ENCODE assay signal across 1 cellular context in the genomic region with DNA sequence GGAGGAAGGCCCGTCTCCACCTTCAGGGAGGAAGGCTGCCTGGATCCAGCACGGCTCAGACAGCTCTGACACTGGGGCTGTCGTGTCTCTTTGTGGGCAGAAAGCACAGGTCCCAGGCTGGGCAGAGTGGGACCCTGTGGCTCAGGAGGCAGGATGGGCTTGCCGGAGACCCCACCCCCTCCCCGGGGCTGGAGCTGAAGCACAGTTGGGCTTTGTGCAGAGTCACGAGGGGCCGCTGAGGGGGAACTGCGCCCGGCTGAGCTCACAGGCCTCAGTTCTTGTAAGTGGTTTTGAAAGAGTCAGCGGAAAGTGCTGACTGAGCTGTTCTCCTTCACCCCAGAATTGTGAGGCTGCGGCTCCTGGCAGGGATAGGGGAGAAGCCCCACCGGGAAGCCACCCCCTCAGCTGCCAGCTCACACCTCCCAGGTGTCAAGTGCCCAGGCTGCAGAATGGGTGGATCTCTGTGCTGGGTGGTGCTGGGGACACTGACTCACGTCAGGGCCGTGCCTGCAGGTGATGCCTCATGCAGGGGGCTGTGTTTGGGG.
TF ChIP-seq lines count a peak whose summit lies in the region.

No MANE protein-coding gene starts in this region.

TF ChIP-seq in GM23338, 12 proteins besides CTCF, POLR2A, EP300 and RAD21 (continued from another document):
- TF ChIP-seq, protein P1, sequence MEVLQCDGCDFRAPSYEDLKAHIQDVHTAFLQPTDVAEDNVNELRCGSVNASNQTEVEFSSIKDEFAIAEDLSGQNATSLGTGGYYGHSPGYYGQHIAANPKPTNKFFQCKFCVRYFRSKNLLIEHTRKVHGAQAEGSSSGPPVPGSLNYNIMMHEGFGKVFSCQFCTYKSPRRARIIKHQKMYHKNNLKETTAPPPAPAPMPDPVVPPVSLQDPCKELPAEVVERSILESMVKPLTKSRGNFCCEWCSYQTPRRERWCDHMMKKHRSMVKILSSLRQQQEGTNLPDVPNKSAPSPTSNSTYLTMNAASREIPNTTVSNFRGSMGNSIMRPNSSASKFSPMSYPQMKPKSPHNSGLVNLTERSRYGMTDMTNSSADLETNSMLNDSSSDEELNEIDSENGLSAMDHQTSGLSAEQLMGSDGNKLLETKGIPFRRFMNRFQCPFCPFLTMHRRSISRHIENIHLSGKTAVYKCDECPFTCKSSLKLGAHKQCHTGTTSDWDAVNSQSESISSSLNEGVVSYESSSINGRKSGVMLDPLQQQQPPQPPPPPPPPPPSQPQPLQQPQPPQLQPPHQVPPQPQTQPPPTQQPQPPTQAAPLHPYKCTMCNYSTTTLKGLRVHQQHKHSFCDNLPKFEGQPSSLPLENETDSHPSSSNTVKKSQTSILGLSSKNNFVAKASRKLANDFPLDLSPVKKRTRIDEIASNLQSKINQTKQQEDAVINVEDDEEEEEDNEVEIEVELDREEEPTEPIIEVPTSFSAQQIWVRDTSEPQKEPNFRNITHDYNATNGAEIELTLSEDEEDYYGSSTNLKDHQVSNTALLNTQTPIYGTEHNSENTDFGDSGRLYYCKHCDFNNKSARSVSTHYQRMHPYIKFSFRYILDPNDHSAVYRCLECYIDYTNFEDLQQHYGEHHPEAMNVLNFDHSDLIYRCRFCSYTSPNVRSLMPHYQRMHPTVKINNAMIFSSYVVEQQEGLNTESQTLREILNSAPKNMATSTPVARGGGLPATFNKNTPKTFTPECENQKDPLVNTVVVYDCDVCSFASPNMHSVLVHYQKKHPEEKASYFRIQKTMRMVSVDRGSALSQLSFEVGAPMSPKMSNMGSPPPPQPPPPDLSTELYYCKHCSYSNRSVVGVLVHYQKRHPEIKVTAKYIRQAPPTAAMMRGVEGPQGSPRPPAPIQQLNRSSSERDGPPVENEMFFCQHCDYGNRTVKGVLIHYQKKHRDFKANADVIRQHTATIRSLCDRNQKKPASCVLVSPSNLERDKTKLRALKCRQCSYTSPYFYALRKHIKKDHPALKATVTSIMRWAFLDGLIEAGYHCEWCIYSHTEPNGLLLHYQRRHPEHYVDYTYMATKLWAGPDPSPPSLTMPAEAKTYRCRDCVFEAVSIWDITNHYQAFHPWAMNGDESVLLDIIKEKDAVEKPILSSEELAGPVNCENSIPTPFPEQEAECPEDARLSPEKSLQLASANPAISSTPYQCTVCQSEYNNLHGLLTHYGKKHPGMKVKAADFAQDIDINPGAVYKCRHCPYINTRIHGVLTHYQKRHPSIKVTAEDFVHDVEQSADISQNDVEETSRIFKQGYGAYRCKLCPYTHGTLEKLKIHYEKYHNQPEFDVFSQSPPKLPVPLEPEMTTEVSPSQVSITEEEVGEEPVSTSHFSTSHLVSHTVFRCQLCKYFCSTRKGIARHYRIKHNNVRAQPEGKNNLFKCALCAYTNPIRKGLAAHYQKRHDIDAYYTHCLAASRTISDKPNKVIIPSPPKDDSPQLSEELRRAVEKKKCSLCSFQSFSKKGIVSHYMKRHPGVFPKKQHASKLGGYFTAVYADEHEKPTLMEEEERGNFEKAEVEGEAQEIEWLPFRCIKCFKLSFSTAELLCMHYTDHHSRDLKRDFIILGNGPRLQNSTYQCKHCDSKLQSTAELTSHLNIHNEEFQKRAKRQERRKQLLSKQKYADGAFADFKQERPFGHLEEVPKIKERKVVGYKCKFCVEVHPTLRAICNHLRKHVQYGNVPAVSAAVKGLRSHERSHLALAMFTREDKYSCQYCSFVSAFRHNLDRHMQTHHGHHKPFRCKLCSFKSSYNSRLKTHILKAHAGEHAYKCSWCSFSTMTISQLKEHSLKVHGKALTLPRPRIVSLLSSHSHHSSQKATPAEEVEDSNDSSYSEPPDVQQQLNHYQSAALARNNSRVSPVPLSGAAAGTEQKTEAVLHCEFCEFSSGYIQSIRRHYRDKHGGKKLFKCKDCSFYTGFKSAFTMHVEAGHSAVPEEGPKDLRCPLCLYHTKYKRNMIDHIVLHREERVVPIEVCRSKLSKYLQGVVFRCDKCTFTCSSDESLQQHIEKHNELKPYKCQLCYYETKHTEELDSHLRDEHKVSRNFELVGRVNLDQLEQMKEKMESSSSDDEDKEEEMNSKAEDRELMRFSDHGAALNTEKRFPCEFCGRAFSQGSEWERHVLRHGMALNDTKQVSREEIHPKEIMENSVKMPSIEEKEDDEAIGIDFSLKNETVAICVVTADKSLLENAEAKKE (CRISPR knock-in tag; IDR thresholded peaks at IDR 0.05): no peak
- TF ChIP-seq, protein P2, sequence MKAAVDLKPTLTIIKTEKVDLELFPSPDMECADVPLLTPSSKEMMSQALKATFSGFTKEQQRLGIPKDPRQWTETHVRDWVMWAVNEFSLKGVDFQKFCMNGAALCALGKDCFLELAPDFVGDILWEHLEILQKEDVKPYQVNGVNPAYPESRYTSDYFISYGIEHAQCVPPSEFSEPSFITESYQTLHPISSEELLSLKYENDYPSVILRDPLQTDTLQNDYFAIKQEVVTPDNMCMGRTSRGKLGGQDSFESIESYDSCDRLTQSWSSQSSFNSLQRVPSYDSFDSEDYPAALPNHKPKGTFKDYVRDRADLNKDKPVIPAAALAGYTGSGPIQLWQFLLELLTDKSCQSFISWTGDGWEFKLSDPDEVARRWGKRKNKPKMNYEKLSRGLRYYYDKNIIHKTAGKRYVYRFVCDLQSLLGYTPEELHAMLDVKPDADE (IDR thresholded peaks at IDR 0.05): no peak
- TF ChIP-seq NANOG (IDR thresholded peaks at IDR 0.05; ENCODE audit: borderline replicate concordance) (no peak), CREB1 (CRISPR knock-in tag; IDR thresholded peaks at IDR 0.05; ENCODE audit: low read depth) (no peak), EZH2 (IDR thresholded peaks at IDR 0.05; ENCODE audit: low read depth, unreplicated experiment) (no peak)
- TF ChIP-seq, protein P3, sequence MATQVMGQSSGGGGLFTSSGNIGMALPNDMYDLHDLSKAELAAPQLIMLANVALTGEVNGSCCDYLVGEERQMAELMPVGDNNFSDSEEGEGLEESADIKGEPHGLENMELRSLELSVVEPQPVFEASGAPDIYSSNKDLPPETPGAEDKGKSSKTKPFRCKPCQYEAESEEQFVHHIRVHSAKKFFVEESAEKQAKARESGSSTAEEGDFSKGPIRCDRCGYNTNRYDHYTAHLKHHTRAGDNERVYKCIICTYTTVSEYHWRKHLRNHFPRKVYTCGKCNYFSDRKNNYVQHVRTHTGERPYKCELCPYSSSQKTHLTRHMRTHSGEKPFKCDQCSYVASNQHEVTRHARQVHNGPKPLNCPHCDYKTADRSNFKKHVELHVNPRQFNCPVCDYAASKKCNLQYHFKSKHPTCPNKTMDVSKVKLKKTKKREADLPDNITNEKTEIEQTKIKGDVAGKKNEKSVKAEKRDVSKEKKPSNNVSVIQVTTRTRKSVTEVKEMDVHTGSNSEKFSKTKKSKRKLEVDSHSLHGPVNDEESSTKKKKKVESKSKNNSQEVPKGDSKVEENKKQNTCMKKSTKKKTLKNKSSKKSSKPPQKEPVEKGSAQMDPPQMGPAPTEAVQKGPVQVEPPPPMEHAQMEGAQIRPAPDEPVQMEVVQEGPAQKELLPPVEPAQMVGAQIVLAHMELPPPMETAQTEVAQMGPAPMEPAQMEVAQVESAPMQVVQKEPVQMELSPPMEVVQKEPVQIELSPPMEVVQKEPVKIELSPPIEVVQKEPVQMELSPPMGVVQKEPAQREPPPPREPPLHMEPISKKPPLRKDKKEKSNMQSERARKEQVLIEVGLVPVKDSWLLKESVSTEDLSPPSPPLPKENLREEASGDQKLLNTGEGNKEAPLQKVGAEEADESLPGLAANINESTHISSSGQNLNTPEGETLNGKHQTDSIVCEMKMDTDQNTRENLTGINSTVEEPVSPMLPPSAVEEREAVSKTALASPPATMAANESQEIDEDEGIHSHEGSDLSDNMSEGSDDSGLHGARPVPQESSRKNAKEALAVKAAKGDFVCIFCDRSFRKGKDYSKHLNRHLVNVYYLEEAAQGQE (IDR thresholded peaks at IDR 0.05; ENCODE audit: unreplicated experiment): no peak
TF ChIP-seq in GM23338: peak in this region for 0.
